In genomic region chr14:99938896-99939295, GRCh38 we compare ENCODE assay signal across 5 cellular contexts.
"Had no signal": no experiment of that assay in that cellular context is flagged by ENCODE, and none has a peak within 500 bp of the region (broad histone marks: within the 10 kb centered on the region; RNA-seq: fewer than 3 reads in every experiment).

No MANE protein-coding gene starts in this region.

- H3K9me3 Mint-ChIP-seq: H9, IgD-negative memory B cell had no signal

- H3K4me2 ChIP-seq: GM23338 had no signal

- H3K36me3 Mint-ChIP-seq: IgD-negative memory B cell had no signal

- H3K4me3 Mint-ChIP-seq: GM23338, H9, IgD-negative memory B cell had no signal

- H3K4me3 ChIP-seq: GM23338 had no signal

- DNase-seq: H9, HCEC 1CT, KBM-7 had no signal

- H3K27ac Mint-ChIP-seq: GM23338, IgD-negative memory B cell had no signal
